In the genomic region with DNA sequence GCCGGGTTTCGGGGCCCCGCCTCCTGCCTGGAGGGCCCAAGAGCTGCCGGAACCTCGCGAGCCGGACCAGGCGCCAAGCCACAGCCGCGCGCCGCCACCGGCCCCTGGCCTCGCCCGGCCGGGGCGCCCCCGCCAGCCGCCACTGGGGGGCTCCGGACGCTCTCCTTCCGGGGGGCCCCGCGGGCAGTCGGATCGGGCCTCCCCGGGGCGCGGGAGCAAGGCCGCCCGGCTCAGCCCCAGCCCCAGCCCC, we compare ENCODE assay signal across 1 cellular context.
TF ChIP-seq lines count a peak whose summit lies in the region.

No MANE protein-coding gene starts in this region.

TF ChIP-seq in HepG2, 621 proteins besides CTCF, POLR2A, EP300 and RAD21 (continues in another document):
- TF ChIP-seq, protein P1, sequence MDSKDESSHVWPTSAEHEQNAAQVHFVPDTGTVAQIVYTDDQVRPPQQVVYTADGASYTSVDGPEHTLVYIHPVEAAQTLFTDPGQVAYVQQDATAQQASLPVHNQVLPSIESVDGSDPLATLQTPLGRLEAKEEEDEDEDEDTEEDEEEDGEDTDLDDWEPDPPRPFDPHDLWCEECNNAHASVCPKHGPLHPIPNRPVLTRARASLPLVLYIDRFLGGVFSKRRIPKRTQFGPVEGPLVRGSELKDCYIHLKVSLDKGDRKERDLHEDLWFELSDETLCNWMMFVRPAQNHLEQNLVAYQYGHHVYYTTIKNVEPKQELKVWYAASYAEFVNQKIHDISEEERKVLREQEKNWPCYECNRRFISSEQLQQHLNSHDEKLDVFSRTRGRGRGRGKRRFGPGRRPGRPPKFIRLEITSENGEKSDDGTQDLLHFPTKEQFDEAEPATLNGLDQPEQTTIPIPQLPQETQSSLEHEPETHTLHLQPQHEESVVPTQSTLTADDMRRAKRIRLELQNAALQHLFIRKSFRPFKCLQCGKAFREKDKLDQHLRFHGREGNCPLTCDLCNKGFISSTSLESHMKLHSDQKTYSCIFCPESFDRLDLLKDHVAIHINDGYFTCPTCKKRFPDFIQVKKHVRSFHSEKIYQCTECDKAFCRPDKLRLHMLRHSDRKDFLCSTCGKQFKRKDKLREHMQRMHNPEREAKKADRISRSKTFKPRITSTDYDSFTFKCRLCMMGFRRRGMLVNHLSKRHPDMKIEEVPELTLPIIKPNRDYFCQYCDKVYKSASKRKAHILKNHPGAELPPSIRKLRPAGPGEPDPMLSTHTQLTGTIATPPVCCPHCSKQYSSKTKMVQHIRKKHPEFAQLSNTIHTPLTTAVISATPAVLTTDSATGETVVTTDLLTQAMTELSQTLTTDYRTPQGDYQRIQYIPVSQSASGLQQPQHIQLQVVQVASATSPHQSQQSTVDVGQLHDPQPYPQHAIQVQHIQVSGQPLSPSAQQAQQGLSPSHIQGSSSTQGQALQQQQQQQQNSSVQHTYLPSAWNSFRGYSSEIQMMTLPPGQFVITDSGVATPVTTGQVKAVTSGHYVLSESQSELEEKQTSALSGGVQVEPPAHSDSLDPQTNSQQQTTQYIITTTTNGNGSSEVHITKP (CRISPR knock-in tag; IDR thresholded peaks at IDR 0.05; ENCODE audit: low read depth) = no peak
- TF ChIP-seq CCAR2 (optimal IDR thresholded peaks at IDR 0.05; ENCODE audit: low read depth, low read length) = peak; percentile 2
- no peak for TF ChIP-seq ZKSCAN1 (IDR thresholded peaks at IDR 0.05; ENCODE audit: low read length)
- no peak for TF ChIP-seq SOX13 (IDR thresholded peaks at IDR 0.05)
- TF ChIP-seq SOX13 (CRISPR knock-in tag; conservative IDR thresholded peaks at IDR 0.05 in 1 of 2, IDR thresholded peaks at IDR 0.05 in 1 of 2) = no peak
- no peak for TF ChIP-seq ZFP37 (CRISPR knock-in tag; IDR thresholded peaks at IDR 0.05; ENCODE audit: borderline replicate concordance)
- TF ChIP-seq SKI (IDR thresholded peaks at IDR 0.05; ENCODE audit: partially characterized antibody) = peak; percentile 44
- TF ChIP-seq GABPA (IDR thresholded peaks at IDR 0.05; ENCODE audit: low read depth, low read length) = peak; percentile 60
- no peak for TF ChIP-seq GABPA (CRISPR knock-in tag; IDR thresholded peaks at IDR 0.05; ENCODE audit: low read depth)
- TF ChIP-seq HNF4G (IDR thresholded peaks at IDR 0.05; ENCODE audit: borderline replicate concordance, low read depth, low read length) = peak; percentile 19; the same call in 1 of the 2 replicates
- TF ChIP-seq HNF4G (CRISPR knock-in tag; IDR thresholded peaks at IDR 0.05; ENCODE audit: borderline replicate concordance, low read depth) = no peak
- TF ChIP-seq PTBP1 (IDR thresholded peaks at IDR 0.05; ENCODE audit: low read depth, low read length, poor library complexity, severe bottlenecking) = no peak
- peak; percentile 94 for TF ChIP-seq PATZ1 (CRISPR knock-in tag; IDR thresholded peaks at IDR 0.05)
- no peak for TF ChIP-seq ZNF782 (CRISPR knock-in tag; IDR thresholded peaks at IDR 0.05; ENCODE audit: borderline replicate concordance)
- no peak for TF ChIP-seq ATF2 (CRISPR knock-in tag; IDR thresholded peaks at IDR 0.05)
- TF ChIP-seq BHLHE40 (IDR thresholded peaks at IDR 0.05; ENCODE audit: low read length) = peak; percentile 20; the same call in 1 of the 2 replicates
- TF ChIP-seq KMT2A (CRISPR knock-in tag; IDR thresholded peaks at IDR 0.05) = no peak
- no peak; the same call in 1 of the 2 replicates for TF ChIP-seq ZNF543 (CRISPR knock-in tag; IDR thresholded peaks at IDR 0.05)
- no peak for TF ChIP-seq XRCC5 (optimal IDR thresholded peaks at IDR 0.05; ENCODE audit: low read length)
- TF ChIP-seq ZNF333 (CRISPR knock-in tag; IDR thresholded peaks at IDR 0.05; ENCODE audit: borderline replicate concordance) = no peak
- no peak for TF ChIP-seq NR2C2 (CRISPR knock-in tag; IDR thresholded peaks at IDR 0.05; ENCODE audit: borderline replicate concordance)
- TF ChIP-seq, protein P2, sequence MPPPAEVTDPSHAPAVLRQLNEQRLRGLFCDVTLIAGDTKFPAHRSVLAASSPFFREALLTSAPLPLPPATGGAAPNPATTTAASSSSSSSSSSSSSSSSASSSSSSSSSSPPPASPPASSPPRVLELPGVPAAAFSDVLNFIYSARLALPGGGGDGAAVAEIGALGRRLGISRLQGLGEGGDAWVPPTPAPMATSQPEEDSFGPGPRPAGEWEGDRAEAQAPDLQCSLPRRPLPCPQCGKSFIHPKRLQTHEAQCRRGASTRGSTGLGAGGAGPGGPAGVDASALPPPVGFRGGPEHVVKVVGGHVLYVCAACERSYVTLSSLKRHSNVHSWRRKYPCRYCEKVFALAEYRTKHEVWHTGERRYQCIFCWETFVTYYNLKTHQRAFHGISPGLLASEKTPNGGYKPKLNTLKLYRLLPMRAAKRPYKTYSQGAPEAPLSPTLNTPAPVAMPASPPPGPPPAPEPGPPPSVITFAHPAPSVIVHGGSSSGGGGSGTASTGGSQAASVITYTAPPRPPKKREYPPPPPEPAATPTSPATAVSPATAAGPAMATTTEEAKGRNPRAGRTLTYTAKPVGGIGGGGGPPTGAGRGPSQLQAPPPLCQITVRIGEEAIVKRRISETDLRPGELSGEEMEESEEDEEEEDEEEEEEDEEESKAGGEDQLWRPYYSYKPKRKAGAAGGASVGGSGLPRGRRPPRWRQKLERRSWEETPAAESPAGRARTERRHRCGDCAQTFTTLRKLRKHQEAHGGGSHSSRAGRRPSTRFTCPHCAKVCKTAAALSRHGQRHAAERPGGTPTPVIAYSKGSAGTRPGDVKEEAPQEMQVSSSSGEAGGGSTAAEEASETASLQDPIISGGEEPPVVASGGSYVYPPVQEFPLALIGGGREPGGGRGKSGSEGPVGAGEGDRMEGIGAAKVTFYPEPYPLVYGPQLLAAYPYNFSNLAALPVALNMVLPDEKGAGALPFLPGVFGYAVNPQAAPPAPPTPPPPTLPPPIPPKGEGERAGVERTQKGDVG (CRISPR knock-in tag; IDR thresholded peaks at IDR 0.05; ENCODE audit: borderline replicate concordance) = no peak
- TF ChIP-seq CENPX (CRISPR knock-in tag; IDR thresholded peaks at IDR 0.05) = no peak
- no peak for TF ChIP-seq DNMT3B (CRISPR knock-in tag; conservative IDR thresholded peaks at IDR 0.05)
- TF ChIP-seq NCOA1 (CRISPR knock-in tag; IDR thresholded peaks at IDR 0.05) = no peak
- TF ChIP-seq ISX (CRISPR knock-in tag; conservative IDR thresholded peaks at IDR 0.05) = no peak
- no peak for TF ChIP-seq ZNF317 (CRISPR knock-in tag; IDR thresholded peaks at IDR 0.05)
- no peak for TF ChIP-seq ZNF615 (CRISPR knock-in tag; IDR thresholded peaks at IDR 0.05; ENCODE audit: borderline replicate concordance)
- TF ChIP-seq PRPF4 (IDR thresholded peaks at IDR 0.05; ENCODE audit: low read depth, low read length, poor library complexity, severe bottlenecking) = no peak
- TF ChIP-seq MTA3 (CRISPR knock-in tag; IDR thresholded peaks at IDR 0.05) = no peak
- TF ChIP-seq, protein P3, sequence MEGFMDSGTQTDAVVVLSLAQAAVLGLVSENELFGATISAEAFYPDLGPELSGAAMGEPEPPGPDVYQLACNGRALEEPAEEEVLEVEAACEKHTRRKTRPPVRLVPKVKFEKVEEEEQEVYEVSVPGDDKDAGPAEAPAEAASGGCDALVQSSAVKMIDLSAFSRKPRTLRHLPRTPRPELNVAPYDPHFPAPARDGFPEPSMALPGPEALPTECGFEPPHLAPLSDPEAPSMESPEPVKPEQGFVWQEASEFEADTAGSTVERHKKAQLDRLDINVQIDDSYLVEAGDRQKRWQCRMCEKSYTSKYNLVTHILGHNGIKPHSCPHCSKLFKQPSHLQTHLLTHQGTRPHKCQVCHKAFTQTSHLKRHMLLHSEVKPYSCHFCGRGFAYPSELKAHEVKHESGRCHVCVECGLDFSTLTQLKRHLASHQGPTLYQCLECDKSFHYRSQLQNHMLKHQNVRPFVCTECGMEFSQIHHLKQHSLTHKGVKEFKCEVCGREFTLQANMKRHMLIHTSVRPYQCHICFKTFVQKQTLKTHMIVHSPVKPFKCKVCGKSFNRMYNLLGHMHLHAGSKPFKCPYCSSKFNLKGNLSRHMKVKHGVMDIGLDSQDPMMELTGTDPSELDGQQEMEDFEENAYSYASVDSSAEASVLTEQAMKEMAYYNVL (CRISPR knock-in tag; IDR thresholded peaks at IDR 0.05; ENCODE audit: borderline replicate concordance) = no peak
- TF ChIP-seq, protein P4, sequence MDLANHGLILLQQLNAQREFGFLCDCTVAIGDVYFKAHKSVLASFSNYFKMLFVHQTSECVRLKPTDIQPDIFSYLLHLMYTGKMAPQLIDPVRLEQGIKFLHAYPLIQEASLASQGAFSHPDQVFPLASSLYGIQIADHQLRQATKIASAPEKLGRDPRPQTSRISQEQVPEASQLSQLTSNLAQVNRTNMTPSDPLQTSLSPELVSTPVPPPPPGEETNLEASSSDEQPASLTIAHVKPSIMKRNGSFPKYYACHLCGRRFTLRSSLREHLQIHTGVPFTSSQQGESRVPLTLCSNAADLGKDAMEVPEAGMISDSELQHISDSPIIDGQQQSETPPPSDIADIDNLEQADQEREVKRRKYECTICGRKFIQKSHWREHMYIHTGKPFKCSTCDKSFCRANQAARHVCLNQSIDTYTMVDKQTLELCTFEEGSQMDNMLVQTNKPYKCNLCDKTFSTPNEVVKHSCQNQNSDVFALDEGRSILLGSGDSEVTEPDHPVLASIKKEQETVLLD (CRISPR knock-in tag; IDR thresholded peaks at IDR 0.05; ENCODE audit: low read depth) = peak; percentile 98
- TF ChIP-seq, protein P5, sequence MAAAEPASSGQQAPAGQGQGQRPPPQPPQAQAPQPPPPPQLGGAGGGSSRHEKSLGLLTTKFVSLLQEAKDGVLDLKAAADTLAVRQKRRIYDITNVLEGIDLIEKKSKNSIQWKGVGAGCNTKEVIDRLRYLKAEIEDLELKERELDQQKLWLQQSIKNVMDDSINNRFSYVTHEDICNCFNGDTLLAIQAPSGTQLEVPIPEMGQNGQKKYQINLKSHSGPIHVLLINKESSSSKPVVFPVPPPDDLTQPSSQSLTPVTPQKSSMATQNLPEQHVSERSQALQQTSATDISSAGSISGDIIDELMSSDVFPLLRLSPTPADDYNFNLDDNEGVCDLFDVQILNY (CRISPR knock-in tag; conservative IDR thresholded peaks at IDR 0.05) = 0 out of 2 replicates have a peak, but pooled peaks have one; percentile 31
- no peak for TF ChIP-seq ZNF672 (CRISPR knock-in tag; IDR thresholded peaks at IDR 0.05)
- TF ChIP-seq HNRNPL (IDR thresholded peaks at IDR 0.05; ENCODE audit: low read depth, low read length) = no peak
- TF ChIP-seq SMYD3 (CRISPR knock-in tag; IDR thresholded peaks at IDR 0.05) = no peak
- no peak for TF ChIP-seq SNAPC5 (CRISPR knock-in tag; IDR thresholded peaks at IDR 0.05; ENCODE audit: borderline replicate concordance)
- no peak for TF ChIP-seq MLXIP (CRISPR knock-in tag; IDR thresholded peaks at IDR 0.05; ENCODE audit: borderline replicate concordance)
- no peak for TF ChIP-seq ZNF652 (CRISPR knock-in tag; IDR thresholded peaks at IDR 0.05; ENCODE audit: borderline replicate concordance, low read depth)
- no peak for TF ChIP-seq CENPT (CRISPR knock-in tag; IDR thresholded peaks at IDR 0.05; ENCODE audit: low read depth)
- 0 out of 2 replicates have a peak, but pooled peaks have one; percentile 13 for TF ChIP-seq ZSCAN20 (CRISPR knock-in tag; IDR thresholded peaks at IDR 0.05; ENCODE audit: borderline replicate concordance)
- TF ChIP-seq PBX3 (CRISPR knock-in tag; IDR thresholded peaks at IDR 0.05; ENCODE audit: borderline replicate concordance) = no peak
- TF ChIP-seq CCDC6 (CRISPR knock-in tag; IDR thresholded peaks at IDR 0.05) = peak; percentile 31; the same call in 1 of the 2 replicates
